12 cellular contexts compared by ENCODE assay signal in the genomic region with DNA sequence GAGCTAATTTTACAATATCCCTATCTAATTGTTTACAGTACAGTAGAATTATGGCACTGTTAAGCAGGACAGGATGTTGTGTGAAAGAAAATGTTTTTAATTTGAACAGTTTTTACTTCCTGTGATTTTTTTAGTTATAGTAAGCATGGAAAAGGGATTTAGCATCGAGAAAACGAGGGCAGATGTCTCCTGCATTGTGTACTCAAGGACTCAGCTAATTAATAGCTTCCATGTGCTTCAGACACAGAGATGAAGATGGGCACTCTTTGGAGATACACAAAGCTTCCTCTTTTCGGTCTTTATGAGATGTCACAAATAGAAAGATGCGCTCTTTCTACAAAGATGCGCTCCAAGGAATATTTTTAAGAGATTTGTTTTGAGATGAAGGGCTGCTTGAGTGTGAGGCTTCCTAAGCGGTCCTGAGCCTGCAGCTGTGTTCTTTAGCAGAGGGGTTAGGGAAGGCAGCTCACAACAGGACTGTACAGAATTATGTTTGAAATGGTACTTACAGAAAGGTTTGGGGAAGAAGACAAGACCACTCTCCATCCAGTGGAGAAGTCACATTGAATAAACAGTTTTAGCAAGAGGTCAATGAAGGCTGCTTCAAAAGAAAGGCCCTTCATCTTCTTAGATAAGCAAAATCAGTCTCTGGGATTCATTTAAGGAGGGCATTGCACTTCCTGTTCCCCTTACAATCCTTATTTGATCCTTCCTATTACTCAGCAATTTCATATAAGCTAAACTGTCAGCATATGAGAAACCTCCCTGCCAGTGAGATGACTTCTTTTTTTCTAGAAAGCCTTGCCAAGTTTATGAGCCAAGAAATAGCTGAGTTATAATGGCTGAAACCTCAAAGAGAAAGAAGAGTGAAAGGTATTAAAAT.
DNase-seq lines count a peak whose midpoint lies in the region; ATAC-seq, FAIRE-seq and TF ChIP-seq lines count a peak whose summit lies in the region.
"Had no signal": no experiment of that assay in that cellular context is flagged by ENCODE, and none has a peak within 500 bp of the region (broad histone marks: within the 10 kb centered on the region; RNA-seq: fewer than 3 reads in every experiment).

No MANE protein-coding gene starts in this region.

- H3K9me3 ChIP-seq in kidney (ENCODE audit: control insufficient read depth in 1 of 2, low read length in 2 of 2), result no peaks in the 10 kb centered on the region

- no peak for TF ChIP-seq CTCF in astrocyte of the spinal cord (IDR thresholded peaks at IDR 0.05; ENCODE audit: low read depth, low read length)
- no peak for TF ChIP-seq CTCF in kidney (IDR thresholded peaks at IDR 0.05; ENCODE audit: borderline replicate concordance, extremely low read depth, insufficient read depth)

- H3K4me1 ChIP-seq in kidney (ENCODE audit: control insufficient read depth in 1 of 2, insufficient read depth in 1 of 2, low read depth in 1 of 2, low read length in 2 of 2), result no peaks in the 10 kb centered on the region

- intact Hi-C loops in kidney (cut with DNase I), result no loop called here

- in situ Hi-C loops in astrocyte of the spinal cord (cut with HindIII; ENCODE audit: low sequenced_read_pairs), result no loop called here

- no peak for ATAC-seq in GM21825 (IDR thresholded peaks at IDR 0.05; ENCODE audit: unreplicated experiment)
- ATAC-seq in GM18517 (IDR thresholded peaks at IDR 0.05; ENCODE audit: unreplicated experiment), result no peak
- ATAC-seq: Panc1; stimulated activated naive CD8-positive, alpha-beta T cell treated with anti-CD3 and anti-CD28 coated beads, Interleukin-15, amount 100 ng/mL, for 72 hours had no signal

- no peak overlapping the region for H3K9ac ChIP-seq in kidney (ENCODE audit: low read length in 2 of 2)

- H3K4me3 ChIP-seq in astrocyte of the spinal cord (ENCODE audit: low read depth, low read length) (no peak overlapping the region), kidney (ENCODE audit: low read length in 2 of 2) (no peak overlapping the region)

- FAIRE-seq in kidney (lab: Jason Lieb, UNC), result no peak

- DNase-seq in EH (ENCODE audit: low read depth) (peak; percentile 20), NCI-H446 (lab: John Stamatoyannopoulos, UW) (peak; percentile 12 to 19), astrocyte of the spinal cord (ENCODE audit: low read depth, low spot score) (peak; percentile 45), myocyte (ENCODE audit: low read depth) (peak; percentile 41), kidney (no peak), nucleus accumbens (lab: John Stamatoyannopoulos, UW) (no peak)
- DNase-seq: activated CD4-positive, alpha-beta T cell treated with anti-CD3 and anti-CD28 coated beads, Interleukin-2, amount 10 ng/mL, durations not matched to agents 24 days and 14 days; activated naive CD8-positive, alpha-beta T cell treated with anti-CD3 and anti-CD28 coated beads, Interleukin-2, amount 10 ng/mL, durations not matched to agents 7 days and 5 days; stimulated activated naive CD8-positive, alpha-beta T cell treated with anti-CD3 and anti-CD28 coated beads, Interleukin-15, amount 100 ng/mL, for 72 hours had no signal

- no peak overlapping the region for H3K27ac ChIP-seq in kidney (ENCODE audit: low read depth in 2 of 2, low read length in 2 of 2)

- no peaks in the 10 kb centered on the region for H3K36me3 ChIP-seq in kidney (ENCODE audit: control insufficient read depth in 1 of 2, insufficient read depth in 2 of 2, low read length in 2 of 2)

Comparison
In these comparisons a context has a peak if more than half of its experiments do, and no peak if none do; other contexts are left out.
1. DNase-seq: peak in EH (single experiment), NCI-H446 (2 of 2), astrocyte of the spinal cord (single experiment) and myocyte (single experiment); none in kidney (single experiment) and nucleus accumbens (0 of 56).